8 cellular contexts compared by ENCODE assay signal in the genomic region with DNA sequence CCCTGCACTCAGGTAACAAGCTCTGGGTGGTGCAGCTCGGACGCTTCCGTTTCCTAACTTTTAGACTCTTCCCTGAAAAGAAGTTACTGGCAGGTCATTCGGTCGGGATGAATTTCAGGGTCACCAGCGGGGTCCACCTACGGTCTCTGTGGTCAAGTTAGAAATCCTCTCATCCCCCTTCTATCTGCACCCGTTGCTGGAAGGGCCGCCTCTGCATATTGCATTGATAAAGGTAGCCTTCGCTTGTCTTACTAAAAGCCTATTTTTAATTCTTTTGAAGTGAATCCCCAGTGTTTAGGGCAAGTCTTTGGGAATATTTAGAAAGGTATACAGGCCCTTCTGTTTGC. TPM values are rescaled to one million over a fixed set of nuclear protein-coding genes. Genes with fewer than 3 reads are reported as not detected.
A peak's percentile ranks its signal among the peaks of the same experiment; 100 is the strongest.
DNase-seq lines count a peak whose midpoint lies in the region; ATAC-seq and TF ChIP-seq lines count a peak whose summit lies in the region.

No MANE protein-coding gene starts in this region.

- TF ChIP-seq CTCF in C4-2B (conservative IDR thresholded peaks at IDR 0.05) = no peak

- H3K27ac ChIP-seq in C4-2B = peak overlapping the region; percentile 89

- peaks cover 18% of the 10 kb centered on the region for H3K4me1 Mint-ChIP-seq in central memory CD8-positive, alpha-beta T cell
- peaks cover 17 to 29% (median 28%) of the 10 kb centered on the region in 3 donors for H3K4me1 Mint-ChIP-seq in naive B cell

- peaks cover 25% of the 10 kb centered on the region for H3K36me3 Mint-ChIP-seq in central memory CD8-positive, alpha-beta T cell (ENCODE audit: insufficient read depth)
- H3K36me3 Mint-ChIP-seq in naive B cell = peaks cover 0 to 9% of the 10 kb centered on the region in 2 donors

- no peaks in the 10 kb centered on the region for H3K9me3 Mint-ChIP-seq in central memory CD8-positive, alpha-beta T cell
- no peaks in the 10 kb centered on the region for H3K9me3 Mint-ChIP-seq in naive B cell

- DNase-seq in Jurkat, Clone E6-1 (ENCODE audit: low read depth, low spot score) = no peak
- no peak for DNase-seq in central memory CD8-positive, alpha-beta T cell (ENCODE audit: low spot score in 2 of 2)
- no peak for DNase-seq in naive B cell
- no peak for DNase-seq in NCI-H187 (lab: John Stamatoyannopoulos, UW)
- no peak for DNase-seq in stimulated activated CD4-positive, alpha-beta T cell treated with anti-CD3 and anti-CD28 coated beads, Interleukin-15, amount 100 ng/mL, for 24 hours
- no peak for DNase-seq in NCI-H2107 (lab: John Stamatoyannopoulos, UW)

- H3K4me3 ChIP-seq in Jurkat, Clone E6-1 (ENCODE audit: low read length) = peak overlapping the region; percentile 84

- peak overlapping the region; percentile 88 for H3K27ac Mint-ChIP-seq in central memory CD8-positive, alpha-beta T cell (ENCODE audit: low read depth)
- H3K27ac Mint-ChIP-seq in naive B cell = peak overlapping the region; percentile 34 to 97 (median 90)

- no peak for ATAC-seq in central memory CD8-positive, alpha-beta T cell (replicated peaks; ENCODE audit: extremely low read depth, poor library complexity, severe bottlenecking)
- ATAC-seq in naive B cell (ENCODE audit: low read depth in 2 of 2) (no peak), HG02763 (IDR thresholded peaks at IDR 0.05; ENCODE audit: unreplicated experiment) (no peak)

- no peaks in the 10 kb centered on the region for H3K27me3 Mint-ChIP-seq in central memory CD8-positive, alpha-beta T cell
- H3K27me3 Mint-ChIP-seq in naive B cell = no peaks in the 10 kb centered on the region

- peak overlapping the region; percentile 94 for H3K4me3 Mint-ChIP-seq in central memory CD8-positive, alpha-beta T cell
- H3K4me3 Mint-ChIP-seq in naive B cell = peak overlapping the region; percentile 88 to 99 (median 96)

RNA-seq across cellular contexts. Expression of a gene that starts 0.7 kb away (rescaled TPM):
- polyA plus RNA-seq in Jurkat, Clone E6-1 (2012; ENCODE audit: insufficient read depth, insufficient read length) = 44.8 TPM
- polyA plus RNA-seq in naive B cell (ENCODE audit: low read depth in 6 of 6) = 10 to 100 TPM; 27.6 to 47.0 (median 33.7) TPM

RNA-seq across cellular contexts. Expression of a gene that starts 47.3 kb away (rescaled TPM):
- polyA plus RNA-seq in Jurkat, Clone E6-1 (2012; ENCODE audit: insufficient read depth, insufficient read length) = not detected
- under 1 TPM in 2 of 6 donors, not detected in 4; 0.11 to 0.16 TPM for polyA plus RNA-seq in naive B cell (ENCODE audit: low read depth in 6 of 6)

RNA-seq across cellular contexts. Expression of a gene that starts 56.1 kb away (rescaled TPM):
- polyA plus RNA-seq in Jurkat, Clone E6-1 (2012; ENCODE audit: insufficient read depth, insufficient read length) = 33.3 TPM
- polyA plus RNA-seq in naive B cell (ENCODE audit: low read depth in 6 of 6) = 1 to 10 TPM in 4 of 6 donors, under 1 TPM in 2; 0.88 to 2.8 (median 1.4) TPM

RNA-seq across cellular contexts. Expression of a gene that starts 56.2 kb away (rescaled TPM):
- 47.0 TPM for polyA plus RNA-seq in Jurkat, Clone E6-1 (2012; ENCODE audit: insufficient read depth, insufficient read length)
- polyA plus RNA-seq in naive B cell (ENCODE audit: low read depth in 6 of 6) = 10 to 100 TPM; 12.0 to 18.5 (median 12.9) TPM
